9 cellular contexts compared by ENCODE assay signal in the genomic region with DNA sequence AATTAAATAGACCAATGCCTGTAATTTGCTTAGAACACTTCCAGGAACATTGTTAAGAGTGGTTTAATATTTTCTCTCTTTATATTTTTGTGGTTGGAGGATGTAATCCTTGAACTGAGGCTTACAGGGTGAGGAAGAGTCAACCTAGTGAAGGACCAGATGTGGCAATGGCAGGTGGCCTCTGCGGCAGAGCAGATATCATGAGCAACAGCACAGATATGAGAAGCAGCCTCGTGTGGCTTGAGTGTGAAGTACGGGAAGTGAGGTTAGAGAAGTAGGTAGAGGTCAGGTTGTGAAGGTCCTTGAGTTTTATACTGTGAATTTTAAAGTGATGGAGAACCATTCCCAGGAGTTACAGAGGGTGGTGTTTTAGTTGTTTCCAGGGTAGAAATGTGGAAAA.
"Had no signal": no experiment of that assay in that cellular context is flagged by ENCODE, and none has a peak within 500 bp of the region (broad histone marks: within the 10 kb centered on the region; RNA-seq: fewer than 3 reads in every experiment).

No MANE protein-coding gene starts in this region.

- H3K9me3 ChIP-seq: HAP-1 had no signal

- H3K4me3 ChIP-seq: GM23248, HAP-1 had no signal

- H3K27me3 Mint-ChIP-seq: IgD-negative memory B cell had no signal

- DNase-seq: GM23248, GOT3, H7, HFFc6 had no signal

- H3K4me3 Mint-ChIP-seq: HFFc6, IgD-negative memory B cell had no signal

- H3K4me1 Mint-ChIP-seq: IgD-negative memory B cell had no signal

- H3K27ac ChIP-seq: GM23248, HL-60 had no signal

- H3K4me1 ChIP-seq: HAP-1 had no signal

- H3K36me3 ChIP-seq: HAP-1 had no signal

- H3K36me3 Mint-ChIP-seq: IgD-negative memory B cell had no signal

- H3K27ac Mint-ChIP-seq: HFFc6, IgD-negative memory B cell had no signal

- ATAC-seq: HCT116, HepG2 had no signal
